1 cellular context compared by ENCODE assay signal in the genomic region with DNA sequence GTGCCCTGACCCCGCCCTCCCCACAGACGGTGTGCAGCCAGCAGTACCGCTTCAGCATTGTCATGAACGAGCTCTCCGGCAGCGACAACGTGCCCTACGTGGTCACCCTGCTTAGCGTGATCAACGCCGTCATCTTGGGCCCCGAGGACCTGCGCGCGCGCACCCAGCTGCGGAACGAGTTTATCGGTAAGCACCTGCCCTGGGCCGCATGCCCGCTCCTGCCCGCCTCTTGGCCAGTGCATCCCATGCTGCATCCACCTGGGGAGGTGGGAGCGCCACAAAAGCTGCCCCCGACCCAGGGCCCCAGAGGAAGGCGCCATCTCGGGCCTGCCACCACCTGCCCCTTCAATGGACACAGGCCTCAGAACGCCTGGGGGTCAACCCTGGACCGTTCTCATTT.
TF ChIP-seq lines count a peak whose summit lies in the region.

No MANE protein-coding gene starts in this region.

TF ChIP-seq in HepG2, 621 proteins besides CTCF, POLR2A, EP300 and RAD21:
- TF ChIP-seq AGO2 (optimal IDR thresholded peaks at IDR 0.05; ENCODE audit: low read depth, low read length) (peak; percentile 60), ZFP1 (CRISPR knock-in tag; IDR thresholded peaks at IDR 0.05) (no peak)
TF ChIP-seq in HepG2: peak in this region for 1.
